ENCODE assay signal across 8 cellular contexts in the genomic region with DNA sequence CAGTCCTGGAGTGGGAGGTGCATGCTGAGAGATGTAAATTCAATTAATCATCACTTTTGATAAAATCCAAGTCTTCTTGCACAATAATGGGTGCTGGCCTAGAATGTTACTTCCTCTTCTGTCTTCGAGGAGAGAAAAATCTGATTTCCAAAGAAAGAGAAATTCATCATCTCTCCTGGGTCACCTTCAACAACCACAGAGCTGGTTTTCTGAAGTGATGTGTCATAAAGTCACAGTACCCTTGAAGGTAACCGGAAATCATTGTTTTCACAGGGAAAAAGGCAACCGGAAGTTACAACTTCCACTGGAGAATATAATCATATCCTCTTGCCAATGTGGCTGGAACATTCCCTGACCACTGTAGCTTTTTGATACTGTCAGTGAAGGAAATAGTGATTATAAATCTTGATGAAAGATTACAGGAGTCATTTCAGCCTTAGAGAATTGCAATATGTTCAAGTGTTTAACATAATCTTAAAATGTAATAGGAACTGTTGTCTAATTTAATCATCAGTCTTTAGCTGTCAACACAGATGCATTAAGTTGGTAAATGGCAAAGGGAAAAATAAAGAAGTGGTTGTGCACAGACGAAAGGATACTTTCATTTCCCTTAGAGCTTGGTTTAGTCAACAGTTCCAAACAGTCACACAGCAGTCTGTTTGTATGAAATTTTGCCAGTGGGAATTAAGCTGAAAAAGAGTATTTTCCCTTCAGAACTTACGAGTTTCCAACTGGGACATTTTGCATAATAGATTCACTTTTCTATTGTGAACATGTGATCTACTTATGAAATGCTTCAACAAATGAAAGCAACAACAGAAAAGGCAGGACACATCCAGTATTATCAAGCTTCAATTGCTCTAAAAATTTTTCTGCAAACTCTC.
DNase-seq lines count a peak whose midpoint lies in the region; ATAC-seq, FAIRE-seq and TF ChIP-seq lines count a peak whose summit lies in the region.

No MANE protein-coding gene starts in this region.

- FAIRE-seq in D721Med (lab: Jason Lieb, UNC): no peak

- DNase-seq in foreskin melanocyte (peak; percentile 98), D721Med (ENCODE audit: insufficient read length, low spot score) (no peak), T-helper 9 cell (no peak)

- H3K27me3 ChIP-seq in HUES64 (ENCODE audit: insufficient read depth, low read length): no peaks in the 10 kb centered on the region
- H3K27me3 ChIP-seq in skeletal muscle tissue (ENCODE audit: control insufficient read depth in 3 of 3, insufficient read depth in 3 of 3, low read length in 3 of 3): no peaks in the 10 kb centered on the region

- no peak for ATAC-seq in HG03097 (IDR thresholded peaks at IDR 0.05; ENCODE audit: low FRiP score, unreplicated experiment)
- ATAC-seq in GM21528 (IDR thresholded peaks at IDR 0.05; ENCODE audit: low FRiP score, unreplicated experiment): no peak

- peaks cover 25% of the 10 kb centered on the region for H3K4me1 ChIP-seq in HUES64 (ENCODE audit: insufficient read depth, low read length)
- H3K4me1 ChIP-seq in skeletal muscle tissue (ENCODE audit: control insufficient read depth in 3 of 3, insufficient read depth in 3 of 3, low read length in 3 of 3): peaks cover 0 to 8% (median 6%) of the 10 kb centered on the region in 3 donors

- no peaks in the 10 kb centered on the region for H3K9me3 ChIP-seq in HUES64 (ENCODE audit: insufficient read depth, low read depth, low read length)
- H3K9me3 ChIP-seq in skeletal muscle tissue (ENCODE audit: control insufficient read depth in 3 of 3, low read length in 3 of 3): no peaks in the 10 kb centered on the region

- H3K36me3 ChIP-seq in HUES64 (ENCODE audit: insufficient read depth, low read length) (no peaks in the 10 kb centered on the region), skeletal muscle tissue (ENCODE audit: control insufficient read depth in 3 of 3, insufficient read depth in 3 of 3, low read length in 3 of 3) (no peaks in the 10 kb centered on the region)

- 75% methylated on average over 5 of the region's 5 CpGs for WGBS in HUES64

- no peak overlapping the region for H3K4me3 ChIP-seq in HUES64 (ENCODE audit: low read length)
- H3K4me3 ChIP-seq in skeletal muscle tissue (ENCODE audit: low read length in 3 of 3): peak overlapping the region in 1 of 3 donors; percentile 16

- TF ChIP-seq CTCF in VCaP (conservative IDR thresholded peaks at IDR 0.05) (no peak), D721Med (IDR thresholded peaks at IDR 0.05; ENCODE audit: insufficient read depth, missing control alignments) (no peak)

- no peak overlapping the region for H3K9ac ChIP-seq in HUES64 (ENCODE audit: low read depth, low read length)
- no peak overlapping the region for H3K9ac ChIP-seq in skeletal muscle tissue (ENCODE audit: low read depth in 1 of 3, low read length in 3 of 3)

- H3K27ac ChIP-seq in HUES64 (ENCODE audit: low read depth, low read length) (peak overlapping the region; percentile 42; the same call in 1 of the 2 replicates), VCaP (peak overlapping the region; percentile 10; the same call in 1 of the 2 replicates), skeletal muscle tissue (ENCODE audit: low read depth, low read length) (peak overlapping the region; percentile 76)

Comparison
In these comparisons a context has a peak if more than half of its experiments do, and no peak if none do; other contexts are left out.
1. H3K27ac ChIP-seq: peak in every context shown above with its lines; median percentile 76 in skeletal muscle tissue; 42 in HUES64; 10 in VCaP.